ENCODE assay signal across 8 cellular contexts in genomic region chr15:44194397-44195150, GRCh38. TPM values are rescaled to one million over a fixed set of nuclear protein-coding genes. Genes with fewer than 3 reads are reported as not detected.
DNase-seq lines count a peak whose midpoint lies in the region; ATAC-seq lines count a peak whose summit lies in the region.

No MANE protein-coding gene starts in this region.

- no peak overlapping the region for H2BK120ac ChIP-seq in mesendoderm (ENCODE audit: low read depth, low read length)

- H3K9ac ChIP-seq in mesendoderm (ENCODE audit: low read length) = peak overlapping the region; percentile 10

- no peaks in the 10 kb centered on the region for H3K9me3 ChIP-seq in MG63

- peak; percentile 36 for ATAC-seq in GM21825 (IDR thresholded peaks at IDR 0.05; ENCODE audit: unreplicated experiment)

- WGBS in mesendoderm (ENCODE audit: extremely low coverage, insufficient coverage, low lambda C conversion rate) = no CpG with 5 or more reads among the region's 72 CpGs

- no peak overlapping the region for H2BK5ac ChIP-seq in mesendoderm (ENCODE audit: low read length)

- peak overlapping the region; percentile 54 for H3K56ac ChIP-seq in mesendoderm (ENCODE audit: low read length)

- no peaks in the 10 kb centered on the region for H3K36me3 ChIP-seq in MG63
- no peaks in the 10 kb centered on the region for H3K36me3 ChIP-seq in mesendoderm (ENCODE audit: control insufficient read depth, insufficient read depth, low read length)

- H4K8ac ChIP-seq in mesendoderm (ENCODE audit: low read depth, low read length) = no peak overlapping the region

- H3K4ac ChIP-seq in mesendoderm (ENCODE audit: low read depth, low read length) = no peak overlapping the region

- H3K4me1 ChIP-seq in mesendoderm (ENCODE audit: control insufficient read depth, low read depth, low read length) = no peaks in the 10 kb centered on the region

- no peak overlapping the region for H3K27ac ChIP-seq in mesendoderm (ENCODE audit: low read depth, low read length)

- H2AK5ac ChIP-seq in mesendoderm (ENCODE audit: low read length) = no peak overlapping the region

- peak; percentile 67 for DNase-seq in DMS 273 (lab: John Stamatoyannopoulos, UW; ENCODE audit: unreplicated experiment)
- DNase-seq in MG63 = peak; percentile 35
- peak; percentile 20 to 23 for DNase-seq in activated CD4-positive, alpha-beta T cell treated with anti-CD3 and anti-CD28 coated beads, Interleukin-2, amount 50 U/mL, for 4 hours
- peak; percentile 19 for DNase-seq in effector CD4-positive, alpha-beta T cell
- peak; percentile 43 for DNase-seq in mesendoderm
- DNase-seq in stimulated activated CD8-positive, alpha-beta memory T cell treated with anti-CD3 and anti-CD28 coated beads, Interleukin-4, amount 100 ng/mL, for 24 hours (ENCODE audit: low read depth) = peak; percentile 7
- no peak for DNase-seq in NCI-H128 (lab: John Stamatoyannopoulos, UW; ENCODE audit: unreplicated experiment)

- no peak overlapping the region for H4K5ac ChIP-seq in mesendoderm (ENCODE audit: low read length)

- no peak overlapping the region for H3K18ac ChIP-seq in mesendoderm (ENCODE audit: low read length)

- H3K23ac ChIP-seq in mesendoderm (ENCODE audit: low read length) = no peak overlapping the region

- no peaks in the 10 kb centered on the region for H3K79me2 ChIP-seq in mesendoderm (ENCODE audit: control insufficient read depth, insufficient read depth, low read length)

- no peak overlapping the region for H2BK15ac ChIP-seq in mesendoderm (replicated peaks; ENCODE audit: low read depth)

- no peaks in the 10 kb centered on the region for H3K79me1 ChIP-seq in mesendoderm (ENCODE audit: low read length)

- H3K27me3 ChIP-seq in MG63 (no peaks in the 10 kb centered on the region; the same call in 1 of the 2 replicates), mesendoderm (ENCODE audit: insufficient read depth, low read length, poor library complexity) (no peaks in the 10 kb centered on the region)

- H3K4me2 ChIP-seq in mesendoderm (ENCODE audit: low read length) = peak overlapping the region; percentile 61

- H3K4me3 ChIP-seq in MG63 (peak overlapping the region; percentile 57), mesendoderm (ENCODE audit: low read length) (peak overlapping the region; percentile 51)

RNA-seq across cellular contexts. Expression of gene FRMD5, which starts 0.5 kb away (rescaled TPM):
- 5.4 and 13.8 TPM in 2 replicates for total RNA-seq in MG63 (2014; rRNA removed; shearing (Covaris generic); ENCODE audit: low replicate concordance)
- polyA plus RNA-seq in mesendoderm (2013, experiment 1 of 2) = 2.0 TPM
- polyA plus RNA-seq in mesendoderm (2013, experiment 2 of 2) = 2.5 TPM
